In genomic region chr4:76514087-76514486, GRCh38 we compare ENCODE assay signal across 17 cellular contexts.
DNase-seq lines count a peak whose midpoint lies in the region; ATAC-seq and TF ChIP-seq lines count a peak whose summit lies in the region.
"Had no signal": no experiment of that assay in that cellular context is flagged by ENCODE, and none has a peak within 500 bp of the region (broad histone marks: within the 10 kb centered on the region; RNA-seq: fewer than 3 reads in every experiment).

No MANE protein-coding gene starts in this region.

- ATAC-seq in SK-N-SH treated with all-trans-retinoic acid at 6 μM for 48 hours (no peak), GM21528 (IDR thresholded peaks at IDR 0.05; ENCODE audit: low FRiP score, unreplicated experiment) (no peak), body of pancreas (no peak)
- ATAC-seq: A549; CD8-positive, alpha-beta T cell had no signal

- no peak for TF ChIP-seq RAD21 in SK-N-SH (IDR thresholded peaks at IDR 0.05; ENCODE audit: low read length)

- no peak overlapping the region for H3K9ac ChIP-seq in SK-N-SH
- H3K9ac ChIP-seq in endodermal cell (ENCODE audit: extremely low read depth, low read length, poor library complexity, severe bottlenecking): no peak overlapping the region
- H3K9ac ChIP-seq: BLaER1 treated with 17β-estradiol and CSF1 and Interleukin-3, amounts not matched to agents 10 nM and 100 nM had no signal

- TF ChIP-seq EP300 in SK-N-SH (IDR thresholded peaks at IDR 0.05; ENCODE audit: borderline replicate concordance in 1 of 2, low read depth in 1 of 2, low read length in 1 of 2): no peak

- H3K27me3 ChIP-seq in SK-N-SH (ENCODE audit: insufficient read depth) (no peaks in the 10 kb centered on the region), endodermal cell (ENCODE audit: control insufficient read depth, insufficient read depth, low read length, poor library complexity, severe bottlenecking) (no peaks in the 10 kb centered on the region), body of pancreas (no peaks in the 10 kb centered on the region)
- H3K27me3 ChIP-seq: BLaER1 treated with 17β-estradiol and CSF1 and Interleukin-3, amounts not matched to agents 10 nM and 100 nM had no signal

- H3K27ac ChIP-seq in SK-N-SH (ENCODE audit: low read depth in 2 of 2, low read length in 1 of 2) (no peak overlapping the region), VCaP (peak overlapping the region; percentile 21; the same call in 1 of the 2 replicates), endodermal cell (ENCODE audit: low read depth, low read length) (no peak overlapping the region), body of pancreas (no peak overlapping the region)
- H3K27ac ChIP-seq: 22Rv1; A549; BLaER1 treated with 17β-estradiol and CSF1 and Interleukin-3, amounts not matched to agents 10 nM and 100 nM had no signal

- peaks cover 0 to 7% of the 10 kb centered on the region in 2 experiments for H3K36me3 ChIP-seq in SK-N-SH (replicated peaks in 1 of 2; ENCODE audit: control insufficient read depth in 1 of 2, insufficient read depth in 2 of 2, low read length in 1 of 2)
- H3K36me3 ChIP-seq in endodermal cell (ENCODE audit: control insufficient read depth, insufficient read depth, low read length): no peaks in the 10 kb centered on the region
- no peaks in the 10 kb centered on the region for H3K36me3 ChIP-seq in body of pancreas (replicated peaks in 1 of 2; ENCODE audit: insufficient read depth in 1 of 2, low read depth in 2 of 2)
- H3K36me3 ChIP-seq: BLaER1 treated with 17β-estradiol and CSF1 and Interleukin-3, amounts not matched to agents 10 nM and 100 nM had no signal

- no peak overlapping the region for H3K4me2 ChIP-seq in SK-N-SH
- H3K4me2 ChIP-seq: A549; BLaER1 treated with 17β-estradiol and CSF1 and Interleukin-3, amounts not matched to agents 10 nM and 100 nM had no signal

- H3K9me3 ChIP-seq in SK-N-SH (no peaks in the 10 kb centered on the region), endodermal cell (ENCODE audit: control insufficient read depth, low read length) (peaks cover 8% of the 10 kb centered on the region), body of pancreas (peaks cover 0 to 4% (median 0%) of the 10 kb centered on the region in 3 donors)
- H3K9me3 ChIP-seq: Caco-2 had no signal

- no peak overlapping the region for H3K4me3 ChIP-seq in SK-N-SH (ENCODE audit: low read depth in 2 of 2, low read length in 1 of 2)
- peak overlapping the region; percentile 15 for H3K4me3 ChIP-seq in endodermal cell (ENCODE audit: low read length)
- H3K4me3 ChIP-seq in body of pancreas: no peak overlapping the region
- H3K4me3 ChIP-seq: A549; BLaER1 treated with 17β-estradiol and CSF1 and Interleukin-3, amounts not matched to agents 10 nM and 100 nM had no signal

- no peaks in the 10 kb centered on the region for H3K36me3 Mint-ChIP-seq in endodermal cell (ENCODE audit: low read depth)
- H3K36me3 Mint-ChIP-seq: CD8-positive, alpha-beta T cell had no signal

- H4K20me1 ChIP-seq in SK-N-SH (ENCODE audit: insufficient read depth): no peaks in the 10 kb centered on the region
- H4K20me1 ChIP-seq: BLaER1 treated with 17β-estradiol and CSF1 and Interleukin-3, amounts not matched to agents 10 nM and 100 nM had no signal

- H3F3A ChIP-seq in SK-N-SH (replicated peaks; ENCODE audit: insufficient read depth): no peaks in the 10 kb centered on the region

- H3K4me1 ChIP-seq in SK-N-SH (ENCODE audit: control insufficient read depth in 1 of 2, insufficient read depth in 2 of 2, low read depth in 1 of 2, low read length in 1 of 2): peaks cover 5 to 10% of the 10 kb centered on the region in 2 experiments; a peak in 3 of 4 replicates
- H3K4me1 ChIP-seq in endodermal cell (ENCODE audit: control insufficient read depth, insufficient read depth, low read length): no peaks in the 10 kb centered on the region
- peaks cover 27% of the 10 kb centered on the region for H3K4me1 ChIP-seq in body of pancreas
- H3K4me1 ChIP-seq: A549, Caco-2 had no signal

- TF ChIP-seq POLR2A in body of pancreas (IDR thresholded peaks at IDR 0.05): no peak

- H3K9me3 Mint-ChIP-seq in endodermal cell: peaks cover 5% of the 10 kb centered on the region
- H3K9me3 Mint-ChIP-seq: CD8-positive, alpha-beta T cell had no signal

- no peaks in the 10 kb centered on the region for H3K79me2 ChIP-seq in SK-N-SH (ENCODE audit: insufficient read depth)

- H2AFZ ChIP-seq in SK-N-SH (ENCODE audit: low read depth): no peak overlapping the region

- TF ChIP-seq CTCF in SK-N-SH (IDR thresholded peaks at IDR 0.05) (no peak), VCaP (conservative IDR thresholded peaks at IDR 0.05) (no peak), endodermal cell (conservative IDR thresholded peaks at IDR 0.05) (no peak), body of pancreas (IDR thresholded peaks at IDR 0.05) (no peak)

- POLR2A ChIA-PET in SK-N-SH (lab: Yijun Ruan, JAX): no interaction called here

- H3K4me3 Mint-ChIP-seq in endodermal cell: no peak overlapping the region
- H3K4me3 Mint-ChIP-seq: B cell; CD4-positive, alpha-beta T cell; CD8-positive, alpha-beta T cell had no signal

- intact Hi-C loops in body of pancreas (cut with DNase I): no loop called here

- no peak for DNase-seq in SK-N-SH
- no peak for DNase-seq in endodermal cell
- no peak for DNase-seq in body of pancreas
- DNase-seq in NCI-H69 (lab: John Stamatoyannopoulos, UW): no peak
- DNase-seq: AML-193; Caco-2; CD4-positive, alpha-beta T cell; CD8-positive, alpha-beta T cell; DMS79 treated with DMSO at 0.1 percent for 48 hours; GF-D8 had no signal

- H3K27me3 Mint-ChIP-seq in endodermal cell (ENCODE audit: insufficient read depth): no peaks in the 10 kb centered on the region
- H3K27me3 Mint-ChIP-seq: B cell had no signal

- no peaks in the 10 kb centered on the region for H3K9me2 ChIP-seq in SK-N-SH

- H3K4me1 Mint-ChIP-seq in endodermal cell: peaks cover 3% of the 10 kb centered on the region
- H3K4me1 Mint-ChIP-seq: B cell had no signal

- H3K27ac Mint-ChIP-seq in endodermal cell: no peak overlapping the region
- H3K27ac Mint-ChIP-seq: B cell; CD4-positive, alpha-beta T cell; CD8-positive, alpha-beta T cell had no signal

- CTCF ChIA-PET in SK-N-SH (lab: Yijun Ruan, JAX): interaction anchor here (1.0 to 1.8 kb wide), 2 partner anchors 10 to 244 kb away, joined by 3 to 5 read pairs; no protein-coding TSS in a partner anchor

TF ChIP-seq in SK-N-SH treated with all-trans-retinoic acid at 6 μM for 48 hours, 23 proteins besides CTCF, POLR2A, EP300 and RAD21:
- no peak for TF ChIP-seq ISL1 (CRISPR knock-in tag; IDR thresholded peaks at IDR 0.05)
- TF ChIP-seq BACH2 (CRISPR knock-in tag; IDR thresholded peaks at IDR 0.05; ENCODE audit: borderline replicate concordance): no peak
- peak; percentile 97 for TF ChIP-seq ZNF8 (CRISPR knock-in tag; IDR thresholded peaks at IDR 0.05)
- TF ChIP-seq CREB5 (CRISPR knock-in tag; IDR thresholded peaks at IDR 0.05; ENCODE audit: low read depth): no peak
- no peak for TF ChIP-seq ZNF70 (CRISPR knock-in tag; IDR thresholded peaks at IDR 0.05)

TF ChIP-seq in SK-N-SH, 30 proteins besides CTCF, POLR2A, EP300 and RAD21:
- TF ChIP-seq TCF12 (IDR thresholded peaks at IDR 0.05): no peak
